In genomic region chr4:4575284-4576211, GRCh38 we compare ENCODE assay signal across 8 cellular contexts. TPM values are rescaled to one million over a fixed set of nuclear protein-coding genes. Genes with fewer than 3 reads are reported as not detected.
A peak's percentile ranks its signal among the peaks of the same experiment; 100 is the strongest.
DNase-seq lines count a peak whose midpoint lies in the region; ATAC-seq and TF ChIP-seq lines count a peak whose summit lies in the region.

No MANE protein-coding gene starts in this region.

- H3K4me3 Mint-ChIP-seq in endodermal cell = peak overlapping the region; percentile 59

- peak; percentile 84 for ATAC-seq in GM21717 (IDR thresholded peaks at IDR 0.05; ENCODE audit: unreplicated experiment)

- 15 to 23% methylated on average over 34 to 71 of the region's 71 CpGs for WGBS in endodermal cell (ENCODE audit: insufficient coverage in 1 of 2, insufficient read length in 1 of 2), 2 experiments

- peak overlapping the region; percentile 37 for H3K9ac ChIP-seq in endodermal cell (ENCODE audit: extremely low read depth, low read length, poor library complexity, severe bottlenecking)

- peaks cover 15% of the 10 kb centered on the region for H3K27me3 Mint-ChIP-seq in endodermal cell (ENCODE audit: insufficient read depth)

- no peaks in the 10 kb centered on the region for H3K4me1 ChIP-seq in endodermal cell (ENCODE audit: control insufficient read depth, insufficient read depth, low read length)

- H3K9me3 ChIP-seq in MG63 = no peaks in the 10 kb centered on the region
- H3K9me3 ChIP-seq in endodermal cell (ENCODE audit: control insufficient read depth, low read length) = peaks cover 8% of the 10 kb centered on the region

- peak; percentile 79 for TF ChIP-seq CTCF in endodermal cell (conservative IDR thresholded peaks at IDR 0.05)

- peaks cover 10% of the 10 kb centered on the region for H3K4me1 Mint-ChIP-seq in endodermal cell

- H3K9me3 Mint-ChIP-seq in endodermal cell = peaks cover 4% of the 10 kb centered on the region

- no peak overlapping the region for H3K27ac Mint-ChIP-seq in endodermal cell

- H3K36me3 ChIP-seq in MG63 (no peaks in the 10 kb centered on the region), endodermal cell (ENCODE audit: control insufficient read depth, insufficient read depth, low read length) (no peaks in the 10 kb centered on the region)

- peak overlapping the region; percentile 95 for H3K27ac ChIP-seq in endodermal cell (ENCODE audit: low read depth, low read length)

- peaks cover 4% of the 10 kb centered on the region for H3K36me3 Mint-ChIP-seq in endodermal cell (ENCODE audit: low read depth)

- H3K27me3 ChIP-seq in MG63 = no peaks in the 10 kb centered on the region
- no peaks in the 10 kb centered on the region for H3K27me3 ChIP-seq in endodermal cell (ENCODE audit: control insufficient read depth, insufficient read depth, low read length, poor library complexity, severe bottlenecking)

- H3K4me3 ChIP-seq in MG63 (peak overlapping the region; percentile 39), endodermal cell (ENCODE audit: low read length) (peak overlapping the region; percentile 82)

- DNase-seq in EH (ENCODE audit: low read depth) (peak; percentile 67), MG63 (peak; percentile 44), endodermal cell (peak; percentile 93), midbrain (lab: John Stamatoyannopoulos, UW) (peak; percentile 52), A172 (ENCODE audit: low spot score) (no peak)
- peak; percentile 37 to 55 for DNase-seq in activated CD8-positive, alpha-beta memory T cell treated with anti-CD3 and anti-CD28 coated beads for 4 hours (ENCODE audit: low read depth in 2 of 2)
- peak; percentile 43 to 52 for DNase-seq in stimulated activated CD8-positive, alpha-beta memory T cell treated with anti-CD3 and anti-CD28 coated beads, Interleukin-15, amount 100 ng/mL, for 48 hours (ENCODE audit: low read depth in 2 of 2)

RNA-seq across cellular contexts. Expression of gene STX18, which starts 33.7 kb away (rescaled TPM):
- 20.2 and 38.3 TPM in 2 replicates for total RNA-seq in MG63 (2014; rRNA removed; shearing (Covaris generic); ENCODE audit: low replicate concordance)
- total RNA-seq in endodermal cell = 10 to 100 TPM; 26.9 to 33.3 TPM
- 30.9 TPM for polyA plus RNA-seq in endodermal cell (2013, experiment 1 of 2)
- polyA plus RNA-seq in endodermal cell (2013, experiment 2 of 2) = 27.2 TPM
- 36.0 and 43.8 TPM in 2 replicates for total RNA-seq in A172 (2014; rRNA removed; shearing (Covaris generic))
